Comparison of ENCODE assay signal across 11 cellular contexts in the genomic region with DNA sequence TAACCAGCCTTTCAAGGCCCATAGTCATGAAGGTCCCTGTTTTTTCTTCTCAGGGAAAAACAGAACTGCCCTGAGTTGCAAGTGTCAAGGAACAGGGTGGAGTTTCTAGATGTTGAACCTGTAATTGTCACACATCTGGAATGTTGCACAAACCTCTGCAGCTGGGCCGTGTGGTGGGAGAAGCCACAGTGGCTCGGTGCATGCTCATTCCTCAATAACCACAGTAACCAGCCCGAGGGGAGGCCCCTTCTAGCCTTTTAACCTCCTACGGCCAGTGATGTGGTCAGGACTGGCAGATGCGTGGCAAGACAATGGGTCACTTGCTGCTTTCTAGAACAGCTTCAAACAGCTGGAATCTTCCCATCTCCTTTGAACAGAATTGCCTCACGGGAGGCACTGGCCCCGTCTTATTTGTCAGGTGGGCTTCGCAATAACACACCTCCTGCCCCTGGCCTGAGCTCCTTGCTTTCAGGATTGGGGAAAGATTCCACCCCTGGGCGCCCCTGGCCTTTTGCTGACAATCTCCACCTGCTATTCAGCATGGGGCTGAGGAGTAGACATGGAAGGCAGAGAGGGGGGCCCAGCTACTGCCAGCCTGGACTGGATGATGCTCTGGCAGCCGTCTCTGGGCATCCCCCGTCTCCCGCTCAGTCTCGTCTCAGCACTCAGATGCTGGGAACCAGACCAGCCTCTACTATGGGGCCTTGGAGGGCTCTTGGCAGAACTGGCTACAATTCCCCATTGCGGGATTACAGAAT.
A peak's percentile ranks its signal among the peaks of the same experiment; 100 is the strongest.
DNase-seq lines count a peak whose midpoint lies in the region; ATAC-seq, FAIRE-seq and TF ChIP-seq lines count a peak whose summit lies in the region.
"Had no signal": no experiment of that assay in that cellular context is flagged by ENCODE, and none has a peak within 500 bp of the region (broad histone marks: within the 10 kb centered on the region; RNA-seq: fewer than 3 reads in every experiment).

No MANE protein-coding gene starts in this region.

- no peak for FAIRE-seq in H54 (lab: Jason Lieb, UNC)

- no peak for TF ChIP-seq POLR2A in H54 (IDR thresholded peaks at IDR 0.05; ENCODE audit: low read depth, low read length)

- peak; percentile 78 for DNase-seq in AG20443 (ENCODE audit: low spot score)
- DNase-seq in H54 (ENCODE audit: insufficient read length, low spot score) = peak; percentile 50
- DNase-seq in RPMI7951 (ENCODE audit: low read depth) = peak; percentile 94
- peak; percentile 46 for DNase-seq in fibroblast of gingiva (ENCODE audit: low read depth)
- DNase-seq in COR-L47 (lab: John Stamatoyannopoulos, UW) = no peak
- no peak for DNase-seq in DMS153 (lab: John Stamatoyannopoulos, UW)
- no peak for DNase-seq in NCI-H1092 (lab: John Stamatoyannopoulos, UW)
- DNase-seq: activated naive CD4-positive, alpha-beta T cell; gastrocnemius medialis; NCI-H1417 had no signal

- ATAC-seq in GM21360 (IDR thresholded peaks at IDR 0.05; ENCODE audit: unreplicated experiment) = no peak
- ATAC-seq: gastrocnemius medialis had no signal

Comparison
In these comparisons a context has a peak if more than half of its experiments do, and no peak if none do; other contexts are left out.
1. DNase-seq: peak in AG20443 (single experiment), H54 (single experiment), RPMI7951 (single experiment) and fibroblast of gingiva (single experiment); none in COR-L47 (single experiment), DMS153 (single experiment) and NCI-H1092 (single experiment).